ENCODE assay signal across 8 cellular contexts in the genomic region with DNA sequence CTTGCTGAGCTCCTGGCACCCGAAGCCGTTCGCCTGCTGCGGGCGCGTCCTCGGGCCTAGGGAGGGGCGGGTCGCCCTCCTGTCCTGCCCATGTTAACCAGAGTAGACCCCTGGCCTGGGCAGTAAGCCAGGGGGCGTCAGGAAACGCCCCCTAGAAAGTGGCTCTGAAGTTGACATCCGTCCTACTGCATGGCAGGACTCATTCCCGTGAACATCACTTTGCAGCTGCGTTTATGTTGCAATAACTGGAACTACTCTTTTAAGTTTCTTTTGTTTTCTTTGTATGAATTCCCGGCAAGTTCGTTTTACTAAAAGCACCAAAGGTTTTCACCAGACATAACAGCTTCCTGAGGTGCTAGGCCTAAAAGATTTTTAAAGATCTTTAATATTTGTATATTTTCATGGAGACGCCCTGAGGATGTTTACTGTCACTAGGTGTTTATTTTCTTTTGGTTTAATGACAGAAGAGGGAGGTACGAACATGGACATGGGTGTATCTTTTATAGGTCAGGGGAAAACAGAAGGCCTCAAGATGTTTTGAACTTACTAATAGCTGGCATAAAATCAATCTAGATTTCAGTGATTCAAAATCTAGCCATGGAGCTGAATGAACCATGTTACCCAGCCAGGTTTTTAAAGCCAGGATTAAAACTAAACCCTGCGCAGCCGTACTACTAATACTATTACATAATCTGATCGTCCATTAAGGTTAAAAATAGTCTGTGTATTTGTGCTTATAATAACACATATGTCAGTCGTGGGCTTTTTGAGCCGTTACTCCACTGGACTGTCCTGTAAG. TPM values are rescaled to one million over a fixed set of nuclear protein-coding genes. Genes with fewer than 3 reads are reported as not detected.
DNase-seq lines count a peak whose midpoint lies in the region; ATAC-seq, FAIRE-seq and TF ChIP-seq lines count a peak whose summit lies in the region.

No MANE protein-coding gene starts in this region.

- TSS peak; percentile 57 for BruUV-seq in endothelial cell of umbilical vein (replicated peaks; lab: Mats Ljungman, UMichigan)

- peak overlapping the region; percentile 85 to 98 (median 96) for H3K9ac ChIP-seq in BLaER1 treated with 17β-estradiol and CSF1 and Interleukin-3, amounts not matched to agents 10 nM and 100 nM
- H3K9ac ChIP-seq in endothelial cell of umbilical vein (replicated peaks; ENCODE audit: extremely low read depth, insufficient read depth, low read length) (peak overlapping the region; percentile 87), muscle layer of colon (ENCODE audit: low read length) (peak overlapping the region; percentile 81)

- peak overlapping the region; percentile 72 to 98 (median 90) for H3K4me2 ChIP-seq in BLaER1 treated with 17β-estradiol and CSF1 and Interleukin-3, amounts not matched to agents 10 nM and 100 nM
- H3K4me2 ChIP-seq in endothelial cell of umbilical vein (ENCODE audit: insufficient read depth, low read length) = peak overlapping the region; percentile 98

- no peaks in the 10 kb centered on the region for H3K9me3 ChIP-seq in BLaER1 treated with 17β-estradiol and CSF1 and Interleukin-3, amounts not matched to agents 10 nM and 100 nM (replicated peaks in 1 of 11)
- H3K9me3 ChIP-seq in RWPE2 (ENCODE audit: severe bottlenecking) (no peaks in the 10 kb centered on the region), endothelial cell of umbilical vein (replicated peaks; ENCODE audit: control insufficient read depth, insufficient read depth, low read length) (no peaks in the 10 kb centered on the region), muscle layer of colon (ENCODE audit: low read length) (no peaks in the 10 kb centered on the region)

- TF ChIP-seq CTCF in RWPE2 (IDR thresholded peaks at IDR 0.05; ENCODE audit: poor library complexity, severe bottlenecking) = no peak
- TF ChIP-seq CTCF in endothelial cell of umbilical vein (IDR thresholded peaks at IDR 0.05; ENCODE audit: extremely low read depth in 1 of 2, insufficient read depth in 1 of 2, low read depth in 1 of 2, low read length in 2 of 2) = no peak

- FAIRE-seq in endothelial cell of umbilical vein (lab: Jason Lieb, UNC) (peak; percentile 65), GM12892 (lab: Jason Lieb, UNC) (no peak)

- peaks cover 27% of the 10 kb centered on the region for H3K79me2 ChIP-seq in endothelial cell of umbilical vein (ENCODE audit: control insufficient read depth, insufficient read depth, low read length)

- DNase-seq in HEK293T (ENCODE audit: extremely low spot score) (no peak), RWPE2 (ENCODE audit: low spot score) (no peak), endothelial cell of umbilical vein (ENCODE audit: low read depth, low spot score) (peak; percentile 57), NCI-H128 (lab: John Stamatoyannopoulos, UW; ENCODE audit: unreplicated experiment) (no peak), GM12892 (ENCODE audit: insufficient read length) (no peak)

- dilution Hi-C loops in endothelial cell of umbilical vein (cut with MboI; ENCODE audit: extremely low pct_ligation_motif_present, low sequenced_read_pairs) = no loop called here

- H2AFZ ChIP-seq in endothelial cell of umbilical vein (ENCODE audit: low read depth, low read length) = peak overlapping the region; percentile 79

- H3K4me3 ChIP-seq in BLaER1 treated with 17β-estradiol and CSF1 and Interleukin-3, amounts not matched to agents 10 nM and 100 nM = peak overlapping the region; percentile 75 to 88 (median 80)
- H3K4me3 ChIP-seq in RWPE2 (ENCODE audit: severe bottlenecking) (peak overlapping the region; percentile 66), endothelial cell of umbilical vein (replicated peaks in 1 of 3; ENCODE audit: insufficient read depth in 1 of 3, low read depth in 1 of 3, low read length in 3 of 3) (peak overlapping the region; percentile 77 to 95 (median 81)), muscle layer of colon (ENCODE audit: low read depth in 1 of 2, low read length in 2 of 2) (peak overlapping the region; percentile 78 to 93)

- peaks cover 0 to 25% (median 10%) of the 10 kb centered on the region in 11 experiments; a peak in 12 of 22 replicates for H3K36me3 ChIP-seq in BLaER1 treated with 17β-estradiol and CSF1 and Interleukin-3, amounts not matched to agents 10 nM and 100 nM
- H3K36me3 ChIP-seq in RWPE2 (ENCODE audit: low read depth) = peaks cover 24% of the 10 kb centered on the region
- no peaks in the 10 kb centered on the region for H3K36me3 ChIP-seq in endothelial cell of umbilical vein (ENCODE audit: control insufficient read depth in 2 of 2, extremely low read depth in 1 of 2, insufficient read depth in 2 of 2, low read length in 2 of 2)
- peaks cover 3% of the 10 kb centered on the region for H3K36me3 ChIP-seq in muscle layer of colon (ENCODE audit: insufficient read depth, low read length)

- peaks cover 0 to 37% (median 0%) of the 10 kb centered on the region in 11 experiments; a peak in 9 of 22 replicates for H4K20me1 ChIP-seq in BLaER1 treated with 17β-estradiol and CSF1 and Interleukin-3, amounts not matched to agents 10 nM and 100 nM
- no peaks in the 10 kb centered on the region for H4K20me1 ChIP-seq in endothelial cell of umbilical vein (replicated peaks; ENCODE audit: control insufficient read depth, extremely low read depth, insufficient read depth, low read length)

- intact Hi-C loops in endothelial cell of umbilical vein (cut with micrococcal nuclease) = loop anchor here (1.0 to 2.0 kb wide), 4 partner anchors 20 to 318 kb away; partner anchors contain the start of genes MAP2K5 and RNU6-1

- no peak for TF ChIP-seq POLR2A in endothelial cell of umbilical vein (IDR thresholded peaks at IDR 0.05; ENCODE audit: low read depth, low read length)
- TF ChIP-seq POLR2A in GM12892 (IDR thresholded peaks at IDR 0.05; ENCODE audit: low read depth, low read length) = no peak

- POLR2A ChIA-PET in HEK293T (lab: Yijun Ruan, JAX) = interaction anchor here (0.6 to 2.6 kb wide), 14 partner anchors 8 to 198 kb away, joined by 3 to 22 read pairs (median 5); partner anchors contain the start of gene MAP2K5
- POLR2A ChIA-PET in endothelial cell of umbilical vein (lab: Charles Lee) = no interaction called here

- no peaks in the 10 kb centered on the region for H3K9me1 ChIP-seq in endothelial cell of umbilical vein (replicated peaks; ENCODE audit: control insufficient read depth, extremely low read depth, insufficient read depth, low read length)

- ATAC-seq in RWPE2 (ENCODE audit: low read depth) = peak; percentile 11; the same call in 2 of the 3 replicates
- ATAC-seq in HG03354 (IDR thresholded peaks at IDR 0.05; ENCODE audit: poor library complexity, severe bottlenecking, unreplicated experiment) = no peak

- peaks cover 17 to 36% (median 26%) of the 10 kb centered on the region in 10 experiments for H3K4me1 ChIP-seq in BLaER1 treated with 17β-estradiol and CSF1 and Interleukin-3, amounts not matched to agents 10 nM and 100 nM
- peaks cover 17% of the 10 kb centered on the region for H3K4me1 ChIP-seq in RWPE2 (ENCODE audit: insufficient read depth, poor library complexity, severe bottlenecking)
- H3K4me1 ChIP-seq in endothelial cell of umbilical vein (ENCODE audit: control insufficient read depth, extremely low read depth, insufficient read depth, low read length) = peaks cover 17% of the 10 kb centered on the region
- H3K4me1 ChIP-seq in muscle layer of colon (ENCODE audit: insufficient read depth, low read length) = peaks cover 18% of the 10 kb centered on the region

- H3K27me3 ChIP-seq in BLaER1 treated with 17β-estradiol and CSF1 and Interleukin-3, amounts not matched to agents 10 nM and 100 nM = no peaks in the 10 kb centered on the region
- H3K27me3 ChIP-seq in RWPE2 (ENCODE audit: insufficient read depth, poor library complexity, severe bottlenecking) = no peaks in the 10 kb centered on the region
- H3K27me3 ChIP-seq in endothelial cell of umbilical vein (ENCODE audit: control insufficient read depth in 2 of 2, insufficient read depth in 2 of 2, low read length in 2 of 2) = no peaks in the 10 kb centered on the region
- no peaks in the 10 kb centered on the region for H3K27me3 ChIP-seq in muscle layer of colon (ENCODE audit: control insufficient read depth in 1 of 2, insufficient read depth in 2 of 2, low read length in 2 of 2)

- CTCF ChIA-PET in HEK293T (lab: Yijun Ruan, JAX) = interaction anchor here (0.9 kb wide), 1 partner anchor 314 kb away, joined by 3 read pairs; no protein-coding TSS in a partner anchor
- CTCF ChIA-PET in endothelial cell of umbilical vein (lab: Charles Lee) = interaction anchor here (1.6 to 2.3 kb wide), 5 partner anchors 20 to 314 kb away, joined by 4 to 8 read pairs (median 7); partner anchors contain the start of gene MAP2K5

- peak overlapping the region; percentile 78 to 99 (median 97) for H3K27ac ChIP-seq in BLaER1 treated with 17β-estradiol and CSF1 and Interleukin-3, amounts not matched to agents 10 nM and 100 nM
- H3K27ac ChIP-seq in RWPE2 (ENCODE audit: poor library complexity, severe bottlenecking) = peak overlapping the region; percentile 84
- H3K27ac ChIP-seq in endothelial cell of umbilical vein (ENCODE audit: insufficient read depth, low read depth, low read length) = peak overlapping the region; percentile 63
- H3K27ac ChIP-seq in muscle layer of colon (ENCODE audit: low read depth, low read length) = peak overlapping the region; percentile 97

TF ChIP-seq in HEK293T, 16 proteins besides CTCF, POLR2A, EP300 and RAD21 (continues in another document):
- no peak for TF ChIP-seq CTBP1 (IDR thresholded peaks at IDR 0.05; ENCODE audit: borderline replicate concordance)

TF ChIP-seq in endothelial cell of umbilical vein, 7 proteins besides CTCF, POLR2A, EP300 and RAD21 (continues in another document):
- no peak for TF ChIP-seq POLR2AphosphoS5 (IDR thresholded peaks at IDR 0.05; ENCODE audit: insufficient read depth, low read depth, low read length)

RNA-seq across cellular contexts. Expression of gene C15orf61, which starts 1.0 kb away (rescaled TPM):
- 3.7 and 4.1 TPM in 2 replicates for total RNA-seq in endothelial cell of umbilical vein
- polyA plus RNA-seq in endothelial cell of umbilical vein = 3.2 and 3.5 TPM in 2 replicates
- polyA plus RNA-seq in endothelial cell of umbilical vein (2011; cell fraction: cytosol; rRNA removed) = 1.6 and 1.9 TPM in 2 replicates
- polyA plus RNA-seq in endothelial cell of umbilical vein (2011; cell fraction: nucleus; rRNA removed) = 2.2 and 2.7 TPM in 2 replicates
- 2.2 and 3.1 TPM in 2 replicates for polyA plus RNA-seq in endothelial cell of umbilical vein (2012)
- polyA minus RNA-seq in endothelial cell of umbilical vein = 1.4 and 1.9 TPM in 2 replicates
- polyA minus RNA-seq in endothelial cell of umbilical vein (2011; cell fraction: cytosol; rRNA and poly(A)+ RNA removed) = 1.5 TPM
- 5.2 and 6.9 TPM in 2 replicates for polyA minus RNA-seq in endothelial cell of umbilical vein (2011; cell fraction: nucleus; rRNA and poly(A)+ RNA removed)
- 3.1 TPM for polyA plus RNA-seq in GM12892 (2012; ENCODE audit: missing spikeins)

RNA-seq across cellular contexts. Expression of gene MAP2K5, which starts 20.5 kb away (rescaled TPM):
- total RNA-seq in endothelial cell of umbilical vein = 24.2 and 24.7 TPM in 2 replicates
- polyA plus RNA-seq in endothelial cell of umbilical vein = 4.9 and 5.6 TPM in 2 replicates
- 5.8 and 6.2 TPM in 2 replicates for polyA plus RNA-seq in endothelial cell of umbilical vein (2011; cell fraction: cytosol; rRNA removed)
- 12.1 and 12.6 TPM in 2 replicates for polyA plus RNA-seq in endothelial cell of umbilical vein (2011; cell fraction: nucleus; rRNA removed)
- 12.8 and 13.0 TPM in 2 replicates for polyA plus RNA-seq in endothelial cell of umbilical vein (2012)
- 7.5 and 9.6 TPM in 2 replicates for polyA minus RNA-seq in endothelial cell of umbilical vein
- polyA minus RNA-seq in endothelial cell of umbilical vein (2011; cell fraction: cytosol; rRNA and poly(A)+ RNA removed) = 8.2 TPM
- polyA minus RNA-seq in endothelial cell of umbilical vein (2011; cell fraction: nucleus; rRNA and poly(A)+ RNA removed) = 26.5 and 39.8 TPM in 2 replicates
- 9.2 TPM for polyA plus RNA-seq in GM12892 (2012; ENCODE audit: missing spikeins)
